In genomic region chr20:50848341-50848808, GRCh38 we compare ENCODE assay signal across 9 cellular contexts. TPM values are rescaled to one million over a fixed set of nuclear protein-coding genes. Genes with fewer than 3 reads are reported as not detected.
DNase-seq lines count a peak whose midpoint lies in the region; ATAC-seq and TF ChIP-seq lines count a peak whose summit lies in the region.
"Had no signal": no experiment of that assay in that cellular context is flagged by ENCODE, and none has a peak within 500 bp of the region (broad histone marks: within the 10 kb centered on the region; RNA-seq: fewer than 3 reads in every experiment).

No MANE protein-coding gene starts in this region.

- peaks cover 57% of the 10 kb centered on the region for H3K4me1 Mint-ChIP-seq in activated CD8-positive, alpha-beta T cell treated with anti-CD3 and anti-CD28 coated beads, Interleukin-2, amount 10 ng/mL, durations not matched to agents 7 days and 5 days (ENCODE audit: low read depth)
- peaks cover 6 to 19% (median 10%) of the 10 kb centered on the region in 7 donors for H3K4me1 Mint-ChIP-seq in naive thymus-derived CD4-positive, alpha-beta T cell
- peaks cover 11% of the 10 kb centered on the region for H3K4me1 Mint-ChIP-seq in activated naive CD4-positive, alpha-beta T cell treated with anti-CD3 and anti-CD28 coated beads, Interleukin-2, amount 10 ng/mL, durations not matched to agents 7 days and 5 days

- peaks cover 37% of the 10 kb centered on the region for H3K4me1 ChIP-seq in foreskin keratinocyte
- no peaks in the 10 kb centered on the region for H3K4me1 ChIP-seq in prostate gland (replicated peaks)
- H3K4me1 ChIP-seq in naive thymus-derived CD4-positive, alpha-beta T cell (ENCODE audit: control insufficient read depth in 2 of 2, insufficient read depth in 2 of 2, low read length in 2 of 2), result peaks cover 0 to 9% of the 10 kb centered on the region in 2 donors

- H3K27me3 Mint-ChIP-seq in activated CD8-positive, alpha-beta T cell treated with anti-CD3 and anti-CD28 coated beads, Interleukin-2, amount 10 ng/mL, durations not matched to agents 7 days and 5 days (ENCODE audit: low read depth), result no peaks in the 10 kb centered on the region
- no peaks in the 10 kb centered on the region for H3K27me3 Mint-ChIP-seq in naive thymus-derived CD4-positive, alpha-beta T cell
- H3K27me3 Mint-ChIP-seq in activated naive CD4-positive, alpha-beta T cell treated with anti-CD3 and anti-CD28 coated beads, Interleukin-2, amount 10 ng/mL, durations not matched to agents 7 days and 5 days, result no peaks in the 10 kb centered on the region

- H3K27ac Mint-ChIP-seq in activated CD8-positive, alpha-beta T cell treated with anti-CD3 and anti-CD28 coated beads, Interleukin-2, amount 10 ng/mL, durations not matched to agents 7 days and 5 days, result peak overlapping the region; percentile 34
- H3K27ac Mint-ChIP-seq in naive thymus-derived CD4-positive, alpha-beta T cell, result no peak overlapping the region
- H3K27ac Mint-ChIP-seq in activated naive CD4-positive, alpha-beta T cell treated with anti-CD3 and anti-CD28 coated beads, Interleukin-2, amount 10 ng/mL, durations not matched to agents 7 days and 5 days, result no peak overlapping the region

- H3K27me3 ChIP-seq in foreskin keratinocyte (no peaks in the 10 kb centered on the region), prostate gland (replicated peaks; ENCODE audit: insufficient read depth) (no peaks in the 10 kb centered on the region)
- no peaks in the 10 kb centered on the region for H3K27me3 ChIP-seq in naive thymus-derived CD4-positive, alpha-beta T cell (ENCODE audit: control insufficient read depth in 2 of 2, insufficient read depth in 2 of 2, low read length in 2 of 2)

- CTCF ChIA-PET in activated CD8-positive, alpha-beta T cell treated with anti-CD3 and anti-CD28 coated beads, Interleukin-2, amount 10 ng/mL, durations not matched to agents 7 days and 5 days (lab: Charles Lee), result interaction anchor here (0.6 to 4.2 kb wide), 3 partner anchors 35 to 477 kb away, joined by 3 to 20 read pairs (median 3); partner anchors contain the start of gene BCAS4
- CTCF ChIA-PET in naive thymus-derived CD4-positive, alpha-beta T cell (lab: Charles Lee), result no interaction called here
- CTCF ChIA-PET in activated naive CD4-positive, alpha-beta T cell treated with anti-CD3 and anti-CD28 coated beads, Interleukin-2, amount 10 ng/mL, durations not matched to agents 7 days and 5 days (lab: Charles Lee), result interaction anchor here (0.9 to 1.3 kb wide), 2 partner anchors 54 to 81 kb away, joined by 4 to 6 read pairs; partner anchors contain the start of gene BCAS4

- H3K27ac ChIP-seq in foreskin keratinocyte (no peak overlapping the region), prostate gland (peak overlapping the region in 1 of 2 donors; percentile 40)
- no peak overlapping the region for H3K27ac ChIP-seq in naive thymus-derived CD4-positive, alpha-beta T cell (ENCODE audit: low read depth, low read length)

- peaks cover 4% of the 10 kb centered on the region for H3K36me3 Mint-ChIP-seq in activated CD8-positive, alpha-beta T cell treated with anti-CD3 and anti-CD28 coated beads, Interleukin-2, amount 10 ng/mL, durations not matched to agents 7 days and 5 days (ENCODE audit: low read depth)
- H3K36me3 Mint-ChIP-seq in naive thymus-derived CD4-positive, alpha-beta T cell, result peaks cover 0 to 10% (median 0%) of the 10 kb centered on the region in 5 donors
- no peaks in the 10 kb centered on the region for H3K36me3 Mint-ChIP-seq in activated naive CD4-positive, alpha-beta T cell treated with anti-CD3 and anti-CD28 coated beads, Interleukin-2, amount 10 ng/mL, durations not matched to agents 7 days and 5 days

- no peak for TF ChIP-seq POLR2A in prostate gland (IDR thresholded peaks at IDR 0.05)

- TF ChIP-seq CTCF in foreskin keratinocyte (conservative IDR thresholded peaks at IDR 0.05), result no peak
- TF ChIP-seq CTCF in prostate gland (IDR thresholded peaks at IDR 0.05), result no peak

- H3K4me3 ChIP-seq in prostate gland, result no peak overlapping the region
- H3K4me3 ChIP-seq in naive thymus-derived CD4-positive, alpha-beta T cell (ENCODE audit: low read length), result no peak overlapping the region

- no peaks in the 10 kb centered on the region for H3K36me3 ChIP-seq in prostate gland
- peaks cover 0 to 43% (median 0%) of the 10 kb centered on the region in 3 experiments for H3K36me3 ChIP-seq in naive thymus-derived CD4-positive, alpha-beta T cell (ENCODE audit: control insufficient read depth in 2 of 3, insufficient read depth in 3 of 3, low read length in 3 of 3)

- WGBS in prostate gland, result 23% methylated on average over 8 of the region's 8 CpGs

- ATAC-seq in GM18907 (IDR thresholded peaks at IDR 0.05; ENCODE audit: unreplicated experiment), result peak; percentile 6
- no peak for ATAC-seq in activated CD8-positive, alpha-beta T cell treated with anti-CD3 and anti-CD28 coated beads, Interleukin-2, amount 10 ng/mL, durations not matched to agents 7 days and 5 days
- ATAC-seq in foreskin keratinocyte, result peak; percentile 25
- no peak for ATAC-seq in naive thymus-derived CD4-positive, alpha-beta T cell
- ATAC-seq in HG03469 (IDR thresholded peaks at IDR 0.05; ENCODE audit: unreplicated experiment), result no peak
- no peak for ATAC-seq in HG02798 (IDR thresholded peaks at IDR 0.05; ENCODE audit: poor library complexity, unreplicated experiment)

- intact Hi-C loops in prostate gland (cut with DNase I), result no loop called here
- intact Hi-C loops in naive thymus-derived CD4-positive, alpha-beta T cell (cut with micrococcal nuclease), result loop anchor here in 1 of 2 donors (10.0 kb wide), 1 partner anchor 54 kb away; the partner anchor contains the start of gene BCAS4

- no peak overlapping the region for H3K4me3 Mint-ChIP-seq in activated CD8-positive, alpha-beta T cell treated with anti-CD3 and anti-CD28 coated beads, Interleukin-2, amount 10 ng/mL, durations not matched to agents 7 days and 5 days
- H3K4me3 Mint-ChIP-seq in naive thymus-derived CD4-positive, alpha-beta T cell, result no peak overlapping the region
- H3K4me3 Mint-ChIP-seq in activated naive CD4-positive, alpha-beta T cell treated with anti-CD3 and anti-CD28 coated beads, Interleukin-2, amount 10 ng/mL, durations not matched to agents 7 days and 5 days, result no peak overlapping the region

- H3K9me3 Mint-ChIP-seq in activated CD8-positive, alpha-beta T cell treated with anti-CD3 and anti-CD28 coated beads, Interleukin-2, amount 10 ng/mL, durations not matched to agents 7 days and 5 days (ENCODE audit: insufficient read depth), result no peaks in the 10 kb centered on the region
- no peaks in the 10 kb centered on the region for H3K9me3 Mint-ChIP-seq in naive thymus-derived CD4-positive, alpha-beta T cell
- no peaks in the 10 kb centered on the region for H3K9me3 Mint-ChIP-seq in activated naive CD4-positive, alpha-beta T cell treated with anti-CD3 and anti-CD28 coated beads, Interleukin-2, amount 10 ng/mL, durations not matched to agents 7 days and 5 days

- POLR2A ChIA-PET in activated CD8-positive, alpha-beta T cell treated with anti-CD3 and anti-CD28 coated beads, Interleukin-2, amount 10 ng/mL, durations not matched to agents 7 days and 5 days (lab: Charles Lee), result interaction anchor here (0.5 to 0.9 kb wide), 2 partner anchors 83 to 307 kb away, joined by 3 to 4 read pairs; partner anchors contain the start of gene ADNP
- POLR2A ChIA-PET in naive thymus-derived CD4-positive, alpha-beta T cell (lab: Charles Lee), result interaction anchor here (0.7 kb wide), 1 partner anchor 40 kb away, joined by 3 read pairs; no protein-coding TSS in a partner anchor

- no peak for DNase-seq in activated CD8-positive, alpha-beta T cell treated with anti-CD3 and anti-CD28 coated beads, Interleukin-2, amount 10 ng/mL, durations not matched to agents 7 days and 5 days
- DNase-seq in foreskin keratinocyte (peak in 1 of 2 donors; percentile 61), prostate gland (ENCODE audit: low spot score) (peak; percentile 36)
- DNase-seq in naive thymus-derived CD4-positive, alpha-beta T cell, result no peak
- DNase-seq in activated naive CD4-positive, alpha-beta T cell treated with anti-CD3 and anti-CD28 coated beads, Interleukin-2, amount 10 ng/mL, durations not matched to agents 7 days and 5 days, result no peak
- DNase-seq: stimulated activated CD4-positive, alpha-beta T cell treated with anti-CD3 and anti-CD28 coated beads, Interleukin-2, amount 100 ng/mL, for 24 hours had no signal

- H3K9me3 ChIP-seq in prostate gland, result no peaks in the 10 kb centered on the region
- no peaks in the 10 kb centered on the region for H3K9me3 ChIP-seq in naive thymus-derived CD4-positive, alpha-beta T cell (ENCODE audit: control insufficient read depth in 2 of 3, low read length in 3 of 3)

RNA-seq across cellular contexts. Expression of gene BCAS4, which starts 53.5 kb away (rescaled TPM):
- total RNA-seq in activated CD8-positive, alpha-beta T cell treated with anti-CD3 and anti-CD28 coated beads, Interleukin-2, amount 10 ng/mL, durations not matched to agents 7 days and 5 days, result 10 to 100 TPM; 29.3 to 32.6 TPM
- total RNA-seq in foreskin keratinocyte (11.5 and 15.0 TPM in 2 replicates), prostate gland (10 to 100 TPM in 1 of 2 donors, 1 to 10 TPM in 1; 2.9 to 11.4 TPM)
- 20.6 and 23.5 TPM in 2 replicates for polyA plus RNA-seq in foreskin keratinocyte
- 10 to 100 TPM in 4 of 5 experiments, 1 to 10 TPM in 1; 5.5 to 54.0 (median 45.0) TPM for total RNA-seq in naive thymus-derived CD4-positive, alpha-beta T cell
- 10 to 100 TPM; 23.3 to 24.1 TPM for polyA plus RNA-seq in naive thymus-derived CD4-positive, alpha-beta T cell

Comparison
In these comparisons a context has a peak if more than half of its experiments do, and no peak if none do; other contexts are left out.
1. ATAC-seq: peak in GM18907 (single experiment) and foreskin keratinocyte (single experiment); none in activated CD8-positive, alpha-beta T cell treated with anti-CD3 and anti-CD28 coated beads, Interleukin-2, amount 10 ng/mL, durations not matched to agents 7 days and 5 days (single experiment), naive thymus-derived CD4-positive, alpha-beta T cell (single experiment), HG03469 (single experiment) and HG02798 (single experiment).